24 cellular contexts compared by ENCODE assay signal in genomic region chr5:33273985-33274384, GRCh38.
DNase-seq lines count a peak whose midpoint lies in the region; FAIRE-seq and TF ChIP-seq lines count a peak whose summit lies in the region.
"Had no signal": no experiment of that assay in that cellular context is flagged by ENCODE, and none has a peak within 500 bp of the region (broad histone marks: within the 10 kb centered on the region; RNA-seq: fewer than 3 reads in every experiment).

No MANE protein-coding gene starts in this region.

- peak; percentile 40 for FAIRE-seq in HTR-8/SVneo (lab: Jason Lieb, UNC)
- FAIRE-seq in colon (lab: Jason Lieb, UNC), result peak; percentile 80
- FAIRE-seq in keratinocyte (lab: Jason Lieb, UNC), result peak; percentile 41

- peaks cover 16% of the 10 kb centered on the region for H3K27me3 Mint-ChIP-seq in Caco-2 (ENCODE audit: insufficient read depth, unreplicated experiment)
- H3K27me3 Mint-ChIP-seq: CD4-positive, alpha-beta T cell had no signal

- H4K20me1 ChIP-seq in keratinocyte (ENCODE audit: control insufficient read depth, extremely low read depth, insufficient read depth, low read length), result no peaks in the 10 kb centered on the region
- H4K20me1 ChIP-seq: BLaER1 treated with 17β-estradiol and CSF1 and Interleukin-3, amounts not matched to agents 10 nM and 100 nM had no signal

- CTCF ChIA-PET in Caco-2 (lab: Charles Lee), result no interaction called here

- no peak overlapping the region for H3K4me3 ChIP-seq in keratinocyte (ENCODE audit: control insufficient read depth in 2 of 3, extremely low read depth in 1 of 3, insufficient read depth in 2 of 3, low read depth in 1 of 3, low read length in 3 of 3)
- no peak overlapping the region for H3K4me3 ChIP-seq in Caco-2 (ENCODE audit: low read depth, low read length)
- H3K4me3 ChIP-seq: BLaER1 treated with 17β-estradiol and CSF1 and Interleukin-3, amounts not matched to agents 10 nM and 100 nM; PC-9 had no signal

- POLR2A ChIA-PET in Caco-2 (lab: Charles Lee), result no interaction called here

- H3K36me3 ChIP-seq in keratinocyte (ENCODE audit: control insufficient read depth in 2 of 2, extremely low read depth in 1 of 2, insufficient read depth in 2 of 2, low read length in 2 of 2) (no peaks in the 10 kb centered on the region), Caco-2 (ENCODE audit: control insufficient read depth, insufficient read depth, low read length) (no peaks in the 10 kb centered on the region)
- H3K36me3 ChIP-seq: BLaER1 treated with 17β-estradiol and CSF1 and Interleukin-3, amounts not matched to agents 10 nM and 100 nM had no signal

- no peaks in the 10 kb centered on the region for H3K36me3 Mint-ChIP-seq in Caco-2 (ENCODE audit: insufficient read depth, unreplicated experiment)

- H3K9me3 ChIP-seq in keratinocyte (ENCODE audit: control insufficient read depth, low read depth, low read length), result no peaks in the 10 kb centered on the region
- no peaks in the 10 kb centered on the region for H3K9me3 ChIP-seq in Caco-2
- H3K9me3 ChIP-seq: BLaER1 treated with 17β-estradiol and CSF1 and Interleukin-3, amounts not matched to agents 10 nM and 100 nM had no signal

- dilution Hi-C loops in keratinocyte (cut with MboI; ENCODE audit: extremely low pct_ligation_motif_present, low sequenced_read_pairs), result no loop called here

- no peak overlapping the region for H3K27ac ChIP-seq in keratinocyte (ENCODE audit: control insufficient read depth, insufficient read depth, low read length)
- H3K27ac ChIP-seq: BLaER1 treated with 17β-estradiol and CSF1 and Interleukin-3, amounts not matched to agents 10 nM and 100 nM; HL-60; PC-9 had no signal

- no peaks in the 10 kb centered on the region for H3K4me1 Mint-ChIP-seq in Caco-2 (ENCODE audit: low read depth, unreplicated experiment)

- no peaks in the 10 kb centered on the region for H3K27me3 ChIP-seq in keratinocyte (ENCODE audit: control insufficient read depth, extremely low read depth, insufficient read depth, low read length)
- H3K27me3 ChIP-seq in Caco-2 (replicated peaks; ENCODE audit: control insufficient read depth, insufficient read depth, low read length), result no peaks in the 10 kb centered on the region
- H3K27me3 ChIP-seq: BLaER1 treated with 17β-estradiol and CSF1 and Interleukin-3, amounts not matched to agents 10 nM and 100 nM had no signal

- H3K4me2 ChIP-seq in keratinocyte (ENCODE audit: control insufficient read depth, extremely low read depth, insufficient read depth, low read depth, low read length), result no peak overlapping the region
- H3K4me2 ChIP-seq: BLaER1 treated with 17β-estradiol and CSF1 and Interleukin-3, amounts not matched to agents 10 nM and 100 nM; PC-9 had no signal

- no peak for TF ChIP-seq CTCF in keratinocyte (optimal IDR thresholded peaks at IDR 0.05 in 1 of 3, IDR thresholded peaks at IDR 0.05 in 1 of 3, conservative IDR thresholded peaks at IDR 0.05 in 1 of 3; ENCODE audit: extremely low read depth in 1 of 3, insufficient read depth in 2 of 3, low read length in 3 of 3)
- no peak for TF ChIP-seq CTCF in Caco-2 (IDR thresholded peaks at IDR 0.05; ENCODE audit: insufficient read depth in 1 of 2, low read depth in 1 of 2, low read length in 1 of 2, severe bottlenecking in 1 of 2, unreplicated experiment in 1 of 2)

- no peaks in the 10 kb centered on the region for H3K9me1 ChIP-seq in keratinocyte (ENCODE audit: control insufficient read depth, extremely low read depth, insufficient read depth, low read length)

- no peaks in the 10 kb centered on the region for H3K9me3 Mint-ChIP-seq in Caco-2 (ENCODE audit: unreplicated experiment)

- H3K4me1 ChIP-seq in keratinocyte (ENCODE audit: control insufficient read depth, extremely low read depth, insufficient read depth, low read length) (peaks cover 24% of the 10 kb centered on the region), Caco-2 (no peaks in the 10 kb centered on the region)

- no TSS peak for BruUV-seq in Caco-2 (replicated peaks; lab: Mats Ljungman, UMichigan)

- intact Hi-C loops in Caco-2 (cut with micrococcal nuclease; ENCODE audit: unreplicated experiment), result no loop called here

- H3K4me3 Mint-ChIP-seq in Caco-2 (ENCODE audit: unreplicated experiment), result no peak overlapping the region
- H3K4me3 Mint-ChIP-seq: CD4-positive, alpha-beta T cell had no signal

- DNase-seq in HTR-8/SVneo (ENCODE audit: insufficient read length, low spot score) (no peak), keratinocyte (ENCODE audit: low read depth, low spot score) (no peak), NCI-H1092 treated with DMSO at 0.1 percent for 48 hours (lab: John Stamatoyannopoulos, UW) (no peak), hippocampal formation (lab: John Stamatoyannopoulos, UW) (no peak), epidermal melanocyte (ENCODE audit: insufficient read length, low spot score) (no peak), Caco-2 (no peak)
- DNase-seq: AML-193; CD4-positive, alpha-beta T cell; DMS53; GOT3; Karpas-422; NCI-H1105; NCI-H146; NCI-H1930; NCI-H2107; NCI-H524 treated with DMSO at 0.1 percent for 48 hours; NCI-H774; NK-92 treated with Interleukin-12 subunit alpha and Interleukin-12 subunit beta, amount 100 ng/mL, for 24 hours; PC-9; RPMI8226; SHP77 had no signal

- H3K9ac ChIP-seq in keratinocyte (ENCODE audit: control insufficient read depth, extremely low read depth, insufficient read depth, low read length), result no peak overlapping the region
- H3K9ac ChIP-seq: BLaER1 treated with 17β-estradiol and CSF1 and Interleukin-3, amounts not matched to agents 10 nM and 100 nM had no signal

- no peaks in the 10 kb centered on the region for H3K79me2 ChIP-seq in keratinocyte (ENCODE audit: control insufficient read depth, insufficient read depth, low read length)

- no peak overlapping the region for H2AFZ ChIP-seq in keratinocyte (ENCODE audit: control insufficient read depth, low read length)
- H2AFZ ChIP-seq: PC-9 had no signal

- H3K27ac Mint-ChIP-seq in Caco-2 (ENCODE audit: unreplicated experiment), result no peak overlapping the region
- H3K27ac Mint-ChIP-seq: CD4-positive, alpha-beta T cell had no signal
